8 cellular contexts compared by ENCODE assay signal in the genomic region with DNA sequence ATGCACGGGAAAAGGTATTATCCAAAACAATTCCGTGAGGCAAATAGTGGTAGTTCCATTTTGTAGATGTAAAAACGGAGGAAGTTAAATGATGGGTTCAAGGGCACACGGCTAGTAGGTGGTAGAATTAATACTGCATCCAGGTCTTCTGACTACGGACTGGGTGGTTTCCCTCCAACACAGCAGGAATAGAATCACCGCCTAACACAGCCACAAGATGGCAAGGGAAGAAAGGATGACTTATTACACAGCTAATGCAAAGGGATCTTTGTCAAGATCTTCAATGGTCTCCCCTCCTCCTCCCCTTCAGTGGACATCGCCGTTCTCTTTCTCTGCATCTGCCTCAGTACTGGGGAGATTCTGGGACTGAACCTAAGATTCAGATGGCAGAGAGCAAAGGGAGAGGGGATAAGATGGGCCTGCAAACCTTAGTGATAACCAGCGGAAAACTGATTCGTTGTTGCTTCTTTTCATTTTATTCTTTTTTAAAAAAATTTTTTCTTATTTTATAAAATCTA. TPM values are rescaled to one million over a fixed set of nuclear protein-coding genes. Genes with fewer than 3 reads are reported as not detected.
DNase-seq lines count a peak whose midpoint lies in the region; ATAC-seq, FAIRE-seq and TF ChIP-seq lines count a peak whose summit lies in the region.

No MANE protein-coding gene starts in this region.

- WGBS in A549 (ENCODE audit: missing lambda C conversion rate) = 34% methylated on average over 10 of the region's 10 CpGs

- H3K27ac Mint-ChIP-seq in activated CD4-positive, alpha-beta memory T cell treated with anti-CD3 and anti-CD28 coated beads, Interleukin-2, amount 10 ng/mL, durations not matched to agents 7 days and 5 days = peak overlapping the region; percentile 96

- no peaks in the 10 kb centered on the region for H3K27me3 Mint-ChIP-seq in activated CD4-positive, alpha-beta memory T cell treated with anti-CD3 and anti-CD28 coated beads, Interleukin-2, amount 10 ng/mL, durations not matched to agents 7 days and 5 days

- H3K4me1 Mint-ChIP-seq in activated CD4-positive, alpha-beta memory T cell treated with anti-CD3 and anti-CD28 coated beads, Interleukin-2, amount 10 ng/mL, durations not matched to agents 7 days and 5 days = peaks cover 46% of the 10 kb centered on the region

- TF ChIP-seq EP300 in A549 (IDR thresholded peaks at IDR 0.05) = no peak

- peak overlapping the region; percentile 95 to 97 for H3K27ac ChIP-seq in A549
- peak overlapping the region; percentile 79 for H3K27ac ChIP-seq in neutrophil

- ATAC-seq in A549 (peak; percentile 71 to 77), HG02678 (IDR thresholded peaks at IDR 0.05; ENCODE audit: unreplicated experiment) (peak; percentile 38)

- no peaks in the 10 kb centered on the region for H3K27me3 ChIP-seq in neutrophil

- H3K4me1 ChIP-seq in A549 (peaks cover 15% of the 10 kb centered on the region; the same call in 2 of the 3 replicates), neutrophil (ENCODE audit: control insufficient read depth in 1 of 2, insufficient read depth in 1 of 2, low read depth in 1 of 2, low read length in 1 of 2) (peaks cover 18 to 31% of the 10 kb centered on the region in 2 experiments)

- peaks cover 13% of the 10 kb centered on the region for H3K36me3 ChIP-seq in neutrophil

- no peak for TF ChIP-seq CTCF in A549 (IDR thresholded peaks at IDR 0.05)
- TF ChIP-seq CTCF in GM12864 (IDR thresholded peaks at IDR 0.05; ENCODE audit: low read depth, low read length, missing control alignments) = peak; percentile 34
- no peak for TF ChIP-seq CTCF in neutrophil (IDR thresholded peaks at IDR 0.05)

- H3K4me3 Mint-ChIP-seq in activated CD4-positive, alpha-beta memory T cell treated with anti-CD3 and anti-CD28 coated beads, Interleukin-2, amount 10 ng/mL, durations not matched to agents 7 days and 5 days = peak overlapping the region; percentile 98

- peak in 1 of 2 experiments; percentile 20 for DNase-seq in A549 (ENCODE audit: low read depth in 1 of 2, low spot score in 1 of 2)
- no peak for DNase-seq in GM12864 (ENCODE audit: low read depth)
- DNase-seq in NCI-H2081 (lab: John Stamatoyannopoulos, UW) = peak; percentile 45 to 72
- peak; percentile 38 for DNase-seq in activated CD4-positive, alpha-beta memory T cell treated with anti-CD3 and anti-CD28 coated beads, Interleukin-2, amount 10 ng/mL, durations not matched to agents 7 days and 5 days
- DNase-seq in frontal cortex (ENCODE audit: low spot score in 2 of 2) = peak; percentile 38 to 41
- DNase-seq in central memory CD4-positive, alpha-beta T cell = no peak

- CTCF ChIA-PET in A549 (lab: Yijun Ruan, JAX) = interaction anchor here (0.6 to 1.3 kb wide), 4 partner anchors 12 to 300 kb away, joined by 3 to 6 read pairs (median 3); no protein-coding TSS in a partner anchor
- CTCF ChIA-PET in activated CD4-positive, alpha-beta memory T cell treated with anti-CD3 and anti-CD28 coated beads, Interleukin-2, amount 10 ng/mL, durations not matched to agents 7 days and 5 days (lab: Charles Lee) = interaction anchor here (0.6 to 1.7 kb wide), 4 partner anchors 84 to 133 kb away, joined by 3 to 6 read pairs (median 4); partner anchors contain the start of gene CDV3

- peak overlapping the region; percentile 95 for H3K4me2 ChIP-seq in A549

- TF ChIP-seq RAD21 in A549 (conservative IDR thresholded peaks at IDR 0.05 in 1 of 2, IDR thresholded peaks at IDR 0.05 in 1 of 2) = no peak

- peak overlapping the region; percentile 87 for H3K4me3 ChIP-seq in A549
- peak overlapping the region; percentile 89 for H3K4me3 ChIP-seq in GM12864 (ENCODE audit: low read depth, low read length)
- H3K4me3 ChIP-seq in neutrophil (ENCODE audit: low read depth in 1 of 2, low read length in 1 of 2) = peak overlapping the region; percentile 78 to 87

- H3K9me3 ChIP-seq in A549 (no peaks in the 10 kb centered on the region), neutrophil (no peaks in the 10 kb centered on the region)

- FAIRE-seq in A549 (lab: Jason Lieb, UNC) (no peak), frontal cortex (lab: Jason Lieb, UNC) (no peak)

- H3K9me3 Mint-ChIP-seq in activated CD4-positive, alpha-beta memory T cell treated with anti-CD3 and anti-CD28 coated beads, Interleukin-2, amount 10 ng/mL, durations not matched to agents 7 days and 5 days = no peaks in the 10 kb centered on the region

- H3K36me3 Mint-ChIP-seq in activated CD4-positive, alpha-beta memory T cell treated with anti-CD3 and anti-CD28 coated beads, Interleukin-2, amount 10 ng/mL, durations not matched to agents 7 days and 5 days (ENCODE audit: low read depth) = peaks cover 32% of the 10 kb centered on the region

- POLR2A ChIA-PET in A549 (lab: Yijun Ruan, JAX) = no interaction called here
- POLR2A ChIA-PET in activated CD4-positive, alpha-beta memory T cell treated with anti-CD3 and anti-CD28 coated beads, Interleukin-2, amount 10 ng/mL, durations not matched to agents 7 days and 5 days (lab: Charles Lee) = interaction anchor here (0.6 to 4.4 kb wide), 12 partner anchors 8 to 822 kb away, joined by 3 to 58 read pairs (median 4); partner anchors contain the start of genes CDV3 and SRPRB

- no peak for TF ChIP-seq POLR2A in A549 (IDR thresholded peaks at IDR 0.05; ENCODE audit: low read length)

TF ChIP-seq in A549, 52 proteins besides CTCF, POLR2A, EP300 and RAD21:
- TF ChIP-seq RCOR1 (IDR thresholded peaks at IDR 0.05; ENCODE audit: low read depth, low read length) (no peak), FOXS1 (CRISPR knock-in tag; IDR thresholded peaks at IDR 0.05) (no peak), FOSB (CRISPR knock-in tag; IDR thresholded peaks at IDR 0.05) (no peak), USF2 (IDR thresholded peaks at IDR 0.05) (no peak), BHLHE40 (IDR thresholded peaks at IDR 0.05; ENCODE audit: low read depth, low read length) (no peak), FOSL2 (IDR thresholded peaks at IDR 0.05) (no peak), FOSL2 (CRISPR knock-in tag; IDR thresholded peaks at IDR 0.05) (no peak), HOXB13 (CRISPR knock-in tag; IDR thresholded peaks at IDR 0.05; ENCODE audit: low read depth) (no peak), ZNF302 (CRISPR knock-in tag; IDR thresholded peaks at IDR 0.05) (no peak), HOXA7 (CRISPR knock-in tag; IDR thresholded peaks at IDR 0.05) (no peak), NR3C1 (IDR thresholded peaks at IDR 0.05) (no peak), RARB (CRISPR knock-in tag; IDR thresholded peaks at IDR 0.05) (no peak), ESRRA (IDR thresholded peaks at IDR 0.05; ENCODE audit: borderline replicate concordance, low read length) (no peak), REST (IDR thresholded peaks at IDR 0.05) (no peak)

RNA-seq across cellular contexts. Expression of gene TOPBP1, which starts 0.6 kb away (rescaled TPM):
- polyA plus RNA-seq in A549 (2011; rRNA removed) = 48.8 and 56.2 TPM in 2 replicates
- 17.3 and 20.7 TPM in 2 replicates for polyA plus RNA-seq in A549 (2012; cell fraction: cytosol; rRNA removed)
- 18.1 and 37.2 TPM in 2 replicates for polyA plus RNA-seq in A549 (2012; cell fraction: nucleus; rRNA removed)
- 30.9 to 32.6 TPM (median 31.6 TPM) in 3 replicates for polyA plus RNA-seq in A549 (2017; fragmentation: RNase III; extraction: RNeasy Plus Mini Kit Qiagen cat#74134 plus additional on column Dnase treatment)
- 27.6 and 33.0 TPM in 2 replicates for polyA minus RNA-seq in A549 (2011; rRNA and poly(A)+ RNA removed)
- 10 to 100 TPM; 76.9 to 82.4 TPM for total RNA-seq in activated CD4-positive, alpha-beta memory T cell treated with anti-CD3 and anti-CD28 coated beads, Interleukin-2, amount 10 ng/mL, durations not matched to agents 7 days and 5 days
- 47.3 TPM for total RNA-seq in frontal cortex

Comparison
In these comparisons a context has a peak if more than half of its experiments do, and no peak if none do; other contexts are left out.
1. DNase-seq: peak in NCI-H2081 (2 of 2), activated CD4-positive, alpha-beta memory T cell treated with anti-CD3 and anti-CD28 coated beads, Interleukin-2, amount 10 ng/mL, durations not matched to agents 7 days and 5 days (single experiment) and frontal cortex (2 of 2); none in GM12864 (single experiment) and central memory CD4-positive, alpha-beta T cell (single experiment).
2. Peak in every context shown above with its lines, with median percentiles within 50 percentile points of each other: H3K4me3 ChIP-seq.